Comparison of ENCODE assay signal across 15 cellular contexts in genomic region chr14:74825008-74825407, GRCh38. TPM values are rescaled to one million over a fixed set of nuclear protein-coding genes. Genes with fewer than 3 reads are reported as not detected.
DNase-seq lines count a peak whose midpoint lies in the region; FAIRE-seq and TF ChIP-seq lines count a peak whose summit lies in the region.
"Had no signal": no experiment of that assay in that cellular context is flagged by ENCODE, and none has a peak within 500 bp of the region (broad histone marks: within the 10 kb centered on the region; RNA-seq: fewer than 3 reads in every experiment).

No MANE protein-coding gene starts in this region.

- TF ChIP-seq POLR2A in GM12892 (IDR thresholded peaks at IDR 0.05; ENCODE audit: low read depth, low read length): no peak

- peak overlapping the region; percentile 25 for H3K27ac ChIP-seq in A673 (ENCODE audit: low read depth, low read length, poor library complexity, severe bottlenecking)
- H3K27ac ChIP-seq in SK-N-MC: 0 out of 2 replicates have a peak overlapping the region, but pooled peaks have one; percentile 28
- H3K27ac ChIP-seq: adrenal gland, BLaER1, vagina, WERI-Rb-1 had no signal

- H3K9me3 ChIP-seq in A673 (ENCODE audit: low read depth, low read length, poor library complexity, severe bottlenecking) (no peaks in the 10 kb centered on the region), SK-N-MC (ENCODE audit: low read depth, low read length) (no peaks in the 10 kb centered on the region)
- H3K9me3 ChIP-seq: adrenal gland, BLaER1, vagina had no signal

- no peaks in the 10 kb centered on the region for H3K27me3 ChIP-seq in A673 (replicated peaks; ENCODE audit: insufficient read depth, low read depth, low read length, poor library complexity)
- H3K27me3 ChIP-seq: adrenal gland, BLaER1, vagina had no signal

- no peak overlapping the region for H3K9ac ChIP-seq in SK-N-MC (ENCODE audit: insufficient read length)
- H3K9ac ChIP-seq: BLaER1 had no signal

- no peaks in the 10 kb centered on the region for H3K27me3 Mint-ChIP-seq in T-helper 2 cell treated with Interferon-gamma antibody and Interleukin-4, amounts not matched to agents 5 μg/mL and 100 μg/mL, for 36 hours (ENCODE audit: low read depth)

- POLR2A ChIA-PET in A673 (lab: Charles Lee; ENCODE audit: low non-redundant PET): no interaction called here

- TF ChIP-seq CTCF in A673 (conservative IDR thresholded peaks at IDR 0.05; ENCODE audit: low read depth, low read length): no peak

- intact Hi-C loops in A673 (cut with micrococcal nuclease; ENCODE audit: unreplicated experiment): no loop called here

- FAIRE-seq in GM12892 (lab: Jason Lieb, UNC): peak; percentile 48

- BruUV-seq in A673 (replicated peaks; lab: Mats Ljungman, UMichigan): no TSS peak

- H3K27ac Mint-ChIP-seq in T-helper 2 cell treated with Interferon-gamma antibody and Interleukin-4, amounts not matched to agents 5 μg/mL and 100 μg/mL, for 36 hours: no peak overlapping the region

- peaks cover 6% of the 10 kb centered on the region for H3K4me1 Mint-ChIP-seq in T-helper 2 cell treated with Interferon-gamma antibody and Interleukin-4, amounts not matched to agents 5 μg/mL and 100 μg/mL, for 36 hours (ENCODE audit: low read depth)

- DNase-seq in A673 (ENCODE audit: low spot score): peak; percentile 70
- DNase-seq in GM12892 (ENCODE audit: insufficient read length): no peak
- no peak for DNase-seq in SK-N-MC (ENCODE audit: low read depth, low spot score)
- peak; percentile 84 for DNase-seq in fibroblast of peridontal ligament (ENCODE audit: extremely low read depth)
- DNase-seq in T-helper 2 cell treated with Interferon-gamma antibody and Interleukin-4, amounts not matched to agents 5 μg/mL and 100 μg/mL, for 36 hours (ENCODE audit: low spot score): no peak
- no peak for DNase-seq in SW 1271 (lab: John Stamatoyannopoulos, UW)
- no peak for DNase-seq in NK-92 treated with Interleukin-12 subunit alpha and Interleukin-12 subunit beta, amount 100 ng/mL, for 24 hours (lab: John Stamatoyannopoulos, UW)
- no peak for DNase-seq in NCI-H1417 treated with DMSO at 0.1 percent for 48 hours (lab: John Stamatoyannopoulos, UW)
- DNase-seq: adrenal gland, NCI-H524, WERI-Rb-1 had no signal

- H3K4me1 ChIP-seq in A673 (ENCODE audit: insufficient read depth, low read length, poor library complexity, severe bottlenecking): peaks cover 22% of the 10 kb centered on the region
- H3K4me1 ChIP-seq: adrenal gland, BLaER1, vagina had no signal

- peaks cover 41% of the 10 kb centered on the region for H3K36me3 Mint-ChIP-seq in T-helper 2 cell treated with Interferon-gamma antibody and Interleukin-4, amounts not matched to agents 5 μg/mL and 100 μg/mL, for 36 hours (ENCODE audit: low read depth)

- H3K9me3 Mint-ChIP-seq in T-helper 2 cell treated with Interferon-gamma antibody and Interleukin-4, amounts not matched to agents 5 μg/mL and 100 μg/mL, for 36 hours: no peaks in the 10 kb centered on the region

- CTCF ChIA-PET in A673 (lab: Charles Lee): interaction anchor here (0.6 kb wide), 1 partner anchor 46 kb away, joined by 3 read pairs; no protein-coding TSS in a partner anchor

- H3K36me3 ChIP-seq in A673 (ENCODE audit: insufficient read depth, low read length, poor library complexity, severe bottlenecking): peaks cover 30% of the 10 kb centered on the region
- peaks cover 59% of the 10 kb centered on the region for H3K36me3 ChIP-seq in SK-N-MC (ENCODE audit: insufficient read depth, low read length)

- H3K4me3 ChIP-seq in A673 (ENCODE audit: low read depth, low read length, poor library complexity, severe bottlenecking) (no peak overlapping the region), SK-N-MC (no peak overlapping the region)
- H3K4me3 ChIP-seq: adrenal gland, BLaER1, vagina had no signal

- H3K4me3 Mint-ChIP-seq in T-helper 2 cell treated with Interferon-gamma antibody and Interleukin-4, amounts not matched to agents 5 μg/mL and 100 μg/mL, for 36 hours: no peak overlapping the region

RNA-seq across cellular contexts. Expression of gene PROX2, which starts 50.9 kb away (rescaled TPM):
- total RNA-seq in A673 (2021): not detected in 2 replicates
- 0.93 TPM for polyA plus RNA-seq in GM12892 (2012; ENCODE audit: missing spikeins)
- total RNA-seq: adrenal gland, mesenteric fat pad, osteoblast, vagina had no signal

RNA-seq across cellular contexts. Expression of gene DLST, which starts 56.7 kb away (rescaled TPM):
- total RNA-seq in A673 (2021): 139 and 145 TPM in 2 replicates
- 65.7 TPM for polyA plus RNA-seq in GM12892 (2012; ENCODE audit: missing spikeins)

Comparison
In these comparisons a context has a peak if more than half of its experiments do, and no peak if none do; other contexts are left out.
1. DNase-seq: peak in A673 (single experiment) and fibroblast of peridontal ligament (single experiment); none in GM12892 (single experiment), SK-N-MC (single experiment), T-helper 2 cell treated with Interferon-gamma antibody and Interleukin-4, amounts not matched to agents 5 μg/mL and 100 μg/mL, for 36 hours (single experiment), SW 1271 (0 of 2), NK-92 treated with Interleukin-12 subunit alpha and Interleukin-12 subunit beta, amount 100 ng/mL, for 24 hours (single experiment) and NCI-H1417 treated with DMSO at 0.1 percent for 48 hours (single experiment).